Comparison of ENCODE assay signal across 22 cellular contexts in genomic region chr13:47707414-47707813, GRCh38.
"Had no signal": no experiment of that assay in that cellular context is flagged by ENCODE, and none has a peak within 500 bp of the region (broad histone marks: within the 10 kb centered on the region; RNA-seq: fewer than 3 reads in every experiment).

No MANE protein-coding gene starts in this region.

- H2AFZ ChIP-seq: PC-9 had no signal

- DNase-seq: activated B cell treated with CpG ODN at 0.5 μM for 24 hours; activated CD4-positive, alpha-beta T cell treated with anti-CD3 and anti-CD28 coated beads for 1 hour; activated CD4-positive, alpha-beta T cell treated with anti-CD3 and anti-CD28 coated beads, Interleukin-2, amount 10 ng/mL, durations not matched to agents 24 days and 14 days; activated CD4-positive, alpha-beta T cell treated with anti-CD3 and anti-CD28 coated beads, Interleukin-2, amount 50 U/mL, for 48 hours; activated CD8-positive, alpha-beta memory T cell treated with anti-CD3 and anti-CD28 coated beads, Interleukin-2, amount 10 ng/mL, durations not matched to agents 7 days and 5 days; activated effector memory CD4-positive, alpha-beta T cell treated with anti-CD3 and anti-CD28 coated beads, Interleukin-2, amount 50 U/mL, for 16 hours; activated naive CD4-positive, alpha-beta T cell treated with anti-CD3 and anti-CD28 coated beads for 36 hours; activated T-cell treated with anti-CD3 and anti-CD28 coated beads, Interleukin-2, amount 50 U/mL, for 24 hours; amygdala; MM.1S; NCI-H1105; NCI-H1436; NCI-H187; NCI-H2081; NCI-H510A treated with DMSO at 0.1 percent for 48 hours; NCI-H69; NK-92 treated with Interleukin-12 subunit alpha and Interleukin-12 subunit beta, amount 100 ng/mL, for 24 hours; PC-9; SHP77 treated with DMSO at 0.1 percent for 48 hours; T-cell; T-helper 2 cell; T1000 had no signal

- ATAC-seq: activated CD8-positive, alpha-beta memory T cell treated with anti-CD3 and anti-CD28 coated beads, Interleukin-2, amount 10 ng/mL, durations not matched to agents 7 days and 5 days; T-cell had no signal

- H3K4me3 ChIP-seq: PC-9 had no signal

- H3K27ac ChIP-seq: PC-9 had no signal
